1 cellular context compared by ENCODE assay signal in genomic region chr1:26274801-26275425, GRCh38.
TF ChIP-seq lines count a peak whose summit lies in the region.

No MANE protein-coding gene starts in this region.

TF ChIP-seq in HepG2, 621 proteins besides CTCF, POLR2A, EP300 and RAD21:
- no peak for TF ChIP-seq ATF6 (CRISPR knock-in tag; conservative IDR thresholded peaks at IDR 0.05)
- TF ChIP-seq ATF3 (CRISPR knock-in tag; IDR thresholded peaks at IDR 0.05), result no peak
- TF ChIP-seq GTF2F1 (IDR thresholded peaks at IDR 0.05; ENCODE audit: low read length), result no peak
- TF ChIP-seq SMAD9 (CRISPR knock-in tag; IDR thresholded peaks at IDR 0.05), result no peak
- no peak for TF ChIP-seq IKZF5 (CRISPR knock-in tag; IDR thresholded peaks at IDR 0.05)
- TF ChIP-seq ZBTB14 (CRISPR knock-in tag; IDR thresholded peaks at IDR 0.05), result no peak
- TF ChIP-seq ATF7 (IDR thresholded peaks at IDR 0.05), result peak; percentile 33; the same call in 1 of the 2 replicates
- TF ChIP-seq ATF7 (CRISPR knock-in tag; IDR thresholded peaks at IDR 0.05), result no peak
